Comparison of ENCODE assay signal across 24 cellular contexts in genomic region chr3:159992601-159993000, GRCh38. TPM values are rescaled to one million over a fixed set of nuclear protein-coding genes. Genes with fewer than 3 reads are reported as not detected.
"Had no signal": no experiment of that assay in that cellular context is flagged by ENCODE, and none has a peak within 500 bp of the region (broad histone marks: within the 10 kb centered on the region; RNA-seq: fewer than 3 reads in every experiment).

No MANE protein-coding gene starts in this region.

- FAIRE-seq: frontal cortex, urothelium cell line had no signal

- H3K4me3 Mint-ChIP-seq: activated CD8-positive, alpha-beta memory T cell treated with anti-CD3 and anti-CD28 coated beads, Interleukin-2, amount 10 ng/mL, durations not matched to agents 7 days and 5 days; activated CD8-positive, alpha-beta T cell treated with anti-CD3 and anti-CD28 coated beads for 36 hours; activated naive CD4-positive, alpha-beta T cell treated with anti-CD3 and anti-CD28 coated beads, Interleukin-2, amount 50 U/mL, for 24 hours; activated T-helper 1 cell treated with anti-CD3 and anti-CD28 coated beads, Interleukin-12 subunit alpha, Interleukin-12 subunit beta, Interleukin-2, Interleukin-4 antibody, amounts not matched to agents 30 ng/mL and 10 ng/mL and 1 ng/mL, durations not matched to agents 14 hours and 24 hours and 36 hours; stimulated activated naive CD8-positive, alpha-beta T cell treated with anti-CD3 and anti-CD28 coated beads, Interleukin-15, Interleukin-2, amounts not matched to agents 100 ng/mL and 50 ng/mL, for 24 hours; T-helper 1 cell treated with Interleukin-12 subunit alpha and Interleukin-12 subunit beta and Interleukin-4 antibody, amounts not matched to agents 30 μg/mL and 1 μg/mL, for 36 hours had no signal

- H3K27ac ChIP-seq: parathyroid adenoma, tibial nerve had no signal

- H3K27me3 Mint-ChIP-seq: activated CD8-positive, alpha-beta memory T cell treated with anti-CD3 and anti-CD28 coated beads, Interleukin-2, amount 10 ng/mL, durations not matched to agents 7 days and 5 days; activated CD8-positive, alpha-beta T cell treated with anti-CD3 and anti-CD28 coated beads for 36 hours; stimulated activated naive CD8-positive, alpha-beta T cell treated with anti-CD3 and anti-CD28 coated beads, Interleukin-15, Interleukin-2, amounts not matched to agents 100 ng/mL and 50 ng/mL, for 24 hours had no signal

- H3K27me3 ChIP-seq: body of pancreas, tibial nerve had no signal

- DNase-seq: activated CD4-positive, alpha-beta T cell treated with anti-CD3 and anti-CD28 coated beads for 48 hours; activated CD8-positive, alpha-beta memory T cell treated with anti-CD3 and anti-CD28 coated beads, Interleukin-2, amount 10 ng/mL, durations not matched to agents 7 days and 5 days; activated CD8-positive, alpha-beta T cell treated with anti-CD3 and anti-CD28 coated beads for 36 hours; activated gamma-delta T cell; activated T-cell treated with anti-CD3 and anti-CD28 coated beads for 4 hours; anterior cingulate cortex; body of pancreas; glutamatergic neuron; hippocampal formation; kidney glomerular epithelial cell; left ventricle myocardium superior; nucleus accumbens; right cardiac atrium; stimulated activated CD4-positive, alpha-beta T cell treated with anti-CD3 and anti-CD28 coated beads, Interleukin-4, amount 100 ng/mL, for 24 hours; T1000 had no signal

- H3K4me1 ChIP-seq: parathyroid adenoma had no signal

- H3K4me3 ChIP-seq: body of pancreas, tibial nerve had no signal

- H3K27ac Mint-ChIP-seq: activated CD8-positive, alpha-beta memory T cell treated with anti-CD3 and anti-CD28 coated beads, Interleukin-2, amount 10 ng/mL, durations not matched to agents 7 days and 5 days; activated CD8-positive, alpha-beta T cell treated with anti-CD3 and anti-CD28 coated beads for 36 hours; activated naive CD4-positive, alpha-beta T cell treated with anti-CD3 and anti-CD28 coated beads, Interleukin-2, amount 50 U/mL, for 24 hours; activated T-helper 1 cell treated with anti-CD3 and anti-CD28 coated beads, Interleukin-12 subunit alpha, Interleukin-12 subunit beta, Interleukin-2, Interleukin-4 antibody, amounts not matched to agents 30 ng/mL and 10 ng/mL and 1 ng/mL, durations not matched to agents 14 hours and 24 hours and 36 hours; stimulated activated naive CD8-positive, alpha-beta T cell treated with anti-CD3 and anti-CD28 coated beads, Interleukin-15, Interleukin-2, amounts not matched to agents 100 ng/mL and 50 ng/mL, for 24 hours; T-helper 1 cell treated with Interleukin-12 subunit alpha and Interleukin-12 subunit beta and Interleukin-4 antibody, amounts not matched to agents 30 μg/mL and 1 μg/mL, for 36 hours had no signal

- H3K36me3 Mint-ChIP-seq: activated naive CD4-positive, alpha-beta T cell treated with anti-CD3 and anti-CD28 coated beads, Interleukin-2, amount 50 U/mL, for 24 hours had no signal

- H3K36me3 ChIP-seq: tibial nerve had no signal

- H3K9me3 ChIP-seq: body of pancreas had no signal

- ATAC-seq: activated CD8-positive, alpha-beta memory T cell treated with anti-CD3 and anti-CD28 coated beads, Interleukin-2, amount 10 ng/mL, durations not matched to agents 7 days and 5 days; activated CD8-positive, alpha-beta T cell treated with anti-CD3 and anti-CD28 coated beads for 36 hours; body of pancreas; left ventricle myocardium superior; right cardiac atrium had no signal

- H3K9me3 Mint-ChIP-seq: activated CD8-positive, alpha-beta T cell treated with anti-CD3 and anti-CD28 coated beads for 36 hours; activated naive CD4-positive, alpha-beta T cell treated with anti-CD3 and anti-CD28 coated beads, Interleukin-2, amount 50 U/mL, for 24 hours; activated T-helper 1 cell treated with anti-CD3 and anti-CD28 coated beads, Interleukin-12 subunit alpha, Interleukin-12 subunit beta, Interleukin-2, Interleukin-4 antibody, amounts not matched to agents 30 ng/mL and 10 ng/mL and 1 ng/mL, durations not matched to agents 14 hours and 24 hours and 36 hours; stimulated activated naive CD8-positive, alpha-beta T cell treated with anti-CD3 and anti-CD28 coated beads, Interleukin-15, Interleukin-2, amounts not matched to agents 100 ng/mL and 50 ng/mL, for 24 hours; T-helper 1 cell treated with Interleukin-12 subunit alpha and Interleukin-12 subunit beta and Interleukin-4 antibody, amounts not matched to agents 30 μg/mL and 1 μg/mL, for 36 hours had no signal

RNA-seq across cellular contexts. Expression of gene IL12A, which starts 4.0 kb away (rescaled TPM):
- total RNA-seq: activated CD8-positive, alpha-beta T cell treated with anti-CD3 and anti-CD28 coated beads for 36 hours had no signal
- polyA plus RNA-seq: neural cell had no signal
